Comparison of ENCODE assay signal across 29 cellular contexts in the genomic region with DNA sequence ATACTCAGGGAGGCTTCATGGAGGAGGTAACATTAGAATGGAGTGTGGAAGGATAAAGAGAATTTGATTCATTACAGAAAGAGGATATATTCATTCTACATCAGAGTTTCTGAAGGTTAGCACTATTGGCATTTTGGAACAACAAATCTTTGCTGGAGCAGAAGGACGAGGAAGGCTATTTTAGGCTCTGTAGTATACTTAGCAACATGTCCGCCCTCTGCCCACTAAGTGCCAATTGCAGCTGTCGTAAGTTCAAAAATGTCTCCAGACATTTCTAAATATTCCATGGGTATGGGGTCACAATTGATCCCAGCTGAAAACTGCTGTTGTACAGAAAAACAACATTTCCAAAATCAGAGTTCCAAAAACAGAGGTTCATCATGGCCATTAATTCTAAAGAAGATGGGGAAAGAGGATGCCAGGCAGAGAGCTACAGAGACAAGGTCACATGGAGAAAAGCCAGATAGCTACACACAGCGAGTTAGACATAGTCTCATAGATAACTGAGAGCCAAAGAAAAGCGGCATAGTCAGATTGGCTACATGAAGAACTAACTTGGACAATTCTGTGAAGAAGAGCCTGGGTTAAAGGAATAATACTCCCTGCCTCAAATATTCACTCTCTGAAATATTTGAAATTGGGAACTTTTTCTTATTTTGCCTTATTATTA.
"Had no signal": no experiment of that assay in that cellular context is flagged by ENCODE, and none has a peak within 500 bp of the region (broad histone marks: within the 10 kb centered on the region; RNA-seq: fewer than 3 reads in every experiment).

No MANE protein-coding gene starts in this region.

- H2AFZ ChIP-seq: neural progenitor cell, parathyroid adenoma had no signal

- H3K9me3 ChIP-seq: ovary, psoas muscle, right lobe of liver, sigmoid colon, suprapubic skin, testis, tibial artery, transverse colon, upper lobe of left lung, vagina had no signal

- H3K27ac ChIP-seq: neural progenitor cell, ovary, parathyroid adenoma, psoas muscle, right lobe of liver, sigmoid colon, skin epidermis, spleen, suprapubic skin, testis, tibial artery, transverse colon, upper lobe of left lung, vagina had no signal

- ATAC-seq: naive thymus-derived CD4-positive, alpha-beta T cell; natural killer cell; psoas muscle; right lobe of liver; stimulated activated memory B cell treated with anti-CD40 and anti-IgM and Interleukin-4, amounts not matched to agents 10 μg/mL and 1 μg/mL and 100 μg/mL, for 72 hours; stimulated activated naive CD8-positive, alpha-beta T cell treated with anti-CD3 and anti-CD28 coated beads, Interleukin-15, amount 100 ng/mL, for 72 hours; stimulated activated naive CD8-positive, alpha-beta T cell treated with anti-CD3 and anti-CD28 coated beads, Interleukin-15, Interleukin-2, amounts not matched to agents 100 U/mL and 50 U/mL, for 24 hours had no signal

- H3K79me2 ChIP-seq: parathyroid adenoma had no signal

- H3K4me3 ChIP-seq: neural progenitor cell, ovary, psoas muscle, right lobe of liver, sigmoid colon, skin epidermis, smooth muscle cell, spleen, suprapubic skin, testis, tibial artery, transverse colon, upper lobe of left lung, vagina had no signal

- DNase-seq: naive thymus-derived CD4-positive, alpha-beta T cell; natural killer cell; occipital lobe; ovary; posterior cingulate gyrus; psoas muscle; right lobe of liver; sigmoid colon; spleen; stimulated activated CD4-positive, alpha-beta T cell treated with anti-CD3 and anti-CD28 coated beads, Interleukin-12 subunit alpha, Interleukin-12 subunit beta, amount 100 ng/mL, for 4 hours; stimulated activated CD4-positive, alpha-beta T cell treated with anti-CD3 and anti-CD28 coated beads, Interleukin-1b, Interleukin-23, amount 100 ng/mL, for 48 hours; stimulated activated CD4-positive, alpha-beta T cell treated with anti-CD3 and anti-CD28 coated beads, Interleukin-4, amount 100 ng/mL, for 1 hour; stimulated activated CD4-positive, alpha-beta T cell treated with anti-CD3 and anti-CD28 coated beads, Interleukin-4, amount 100 ng/mL, for 4 hours; stimulated activated CD8-positive, alpha-beta memory T cell treated with anti-CD3 and anti-CD28 coated beads, Interleukin-4, amount 100 ng/mL, for 48 hours; stimulated activated naive CD4-positive, alpha-beta T cell; stimulated activated naive CD8-positive, alpha-beta T cell treated with anti-CD3 and anti-CD28 coated beads, Interleukin-15, amount 100 ng/mL, for 72 hours; stimulated activated naive CD8-positive, alpha-beta T cell treated with anti-CD3 and anti-CD28 coated beads, Interleukin-15, Interleukin-2, amounts not matched to agents 100 U/mL and 50 U/mL, for 24 hours; substantia nigra; testis; tibial artery; transverse colon had no signal

- H3K4me2 ChIP-seq: neural progenitor cell, smooth muscle cell had no signal

- H3K27me3 ChIP-seq: neural progenitor cell, ovary, right lobe of liver, sigmoid colon, spleen, suprapubic skin, testis, tibial artery, transverse colon, upper lobe of left lung, vagina had no signal

- H3K4me1 ChIP-seq: neural progenitor cell, parathyroid adenoma, psoas muscle, right lobe of liver, spleen, suprapubic skin, testis, tibial artery, transverse colon, upper lobe of left lung, vagina had no signal

- H3K36me3 ChIP-seq: neural progenitor cell, ovary, right lobe of liver, sigmoid colon, spleen, suprapubic skin, tibial artery, transverse colon, upper lobe of left lung, vagina had no signal

- H3K9ac ChIP-seq: neural progenitor cell, parathyroid adenoma had no signal
